10 cellular contexts compared by ENCODE assay signal in the genomic region with DNA sequence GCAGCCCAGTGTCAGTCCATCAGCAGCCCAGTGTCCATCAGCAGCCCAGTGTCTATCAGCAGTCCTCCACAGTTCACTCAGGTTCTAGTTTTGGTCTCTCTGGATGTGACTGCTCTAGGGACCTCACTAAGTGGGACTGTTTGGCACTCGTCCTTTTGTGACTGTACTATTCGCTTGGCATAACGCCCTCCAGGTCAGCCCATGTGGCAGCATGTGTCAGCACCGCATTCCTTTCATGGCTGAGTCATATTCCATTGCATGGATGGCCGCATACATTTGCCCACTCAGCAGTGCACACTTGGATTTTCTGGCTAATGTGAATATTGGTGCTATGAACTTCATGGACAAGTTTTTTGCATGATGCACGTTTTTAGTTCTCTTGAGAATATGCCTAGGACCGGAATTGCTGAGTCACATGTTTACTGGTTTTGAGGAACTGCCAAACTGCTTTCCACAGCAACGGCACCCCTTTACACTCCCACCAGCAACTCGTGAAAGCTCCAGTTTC. TPM values are rescaled to one million over a fixed set of nuclear protein-coding genes. Genes with fewer than 3 reads are reported as not detected.
DNase-seq lines count a peak whose midpoint lies in the region; ATAC-seq and TF ChIP-seq lines count a peak whose summit lies in the region.
"Had no signal": no experiment of that assay in that cellular context is flagged by ENCODE, and none has a peak within 500 bp of the region (broad histone marks: within the 10 kb centered on the region; RNA-seq: fewer than 3 reads in every experiment).

No MANE protein-coding gene starts in this region.

- no peak overlapping the region for H3K27ac Mint-ChIP-seq in activated naive CD8-positive, alpha-beta T cell treated with anti-CD3 and anti-CD28 coated beads, Interleukin-2, amount 10 ng/mL, durations not matched to agents 7 days and 5 days
- H3K27ac Mint-ChIP-seq in activated naive CD8-positive, alpha-beta T cell treated with anti-CD3 and anti-CD28 coated beads for 36 hours = no peak overlapping the region
- H3K27ac Mint-ChIP-seq: T-cell had no signal

- TF ChIP-seq POLR2A in uterus (IDR thresholded peaks at IDR 0.05) = no peak

- no peak overlapping the region for H3K4me3 ChIP-seq in WERI-Rb-1 (ENCODE audit: low read depth, low read length)
- H3K4me3 ChIP-seq in uterus = no peak overlapping the region

- H3K36me3 ChIP-seq in WERI-Rb-1 (no peaks in the 10 kb centered on the region), uterus (no peaks in the 10 kb centered on the region)

- H3K4me1 Mint-ChIP-seq in activated naive CD8-positive, alpha-beta T cell treated with anti-CD3 and anti-CD28 coated beads, Interleukin-2, amount 10 ng/mL, durations not matched to agents 7 days and 5 days = peaks cover 8% of the 10 kb centered on the region
- peaks cover 4% of the 10 kb centered on the region for H3K4me1 Mint-ChIP-seq in activated naive CD8-positive, alpha-beta T cell treated with anti-CD3 and anti-CD28 coated beads for 36 hours

- no peak overlapping the region for H3K27ac ChIP-seq in WERI-Rb-1
- no peak overlapping the region for H3K27ac ChIP-seq in uterus

- no peak for TF ChIP-seq CTCF in WERI-Rb-1 (IDR thresholded peaks at IDR 0.05; ENCODE audit: low read depth, low read length)
- TF ChIP-seq CTCF in uterus (IDR thresholded peaks at IDR 0.05) = no peak

- POLR2A ChIA-PET in activated naive CD8-positive, alpha-beta T cell treated with anti-CD3 and anti-CD28 coated beads, Interleukin-2, amount 10 ng/mL, durations not matched to agents 7 days and 5 days (lab: Charles Lee) = no interaction called here

- no peaks in the 10 kb centered on the region for H3K4me1 ChIP-seq in uterus

- H3K27me3 ChIP-seq in WERI-Rb-1 (ENCODE audit: insufficient read depth, low read depth, severe bottlenecking) (no peaks in the 10 kb centered on the region), uterus (no peaks in the 10 kb centered on the region)

- H3K27me3 Mint-ChIP-seq in activated naive CD8-positive, alpha-beta T cell treated with anti-CD3 and anti-CD28 coated beads, Interleukin-2, amount 10 ng/mL, durations not matched to agents 7 days and 5 days = peaks cover 9% of the 10 kb centered on the region
- H3K27me3 Mint-ChIP-seq in activated naive CD8-positive, alpha-beta T cell treated with anti-CD3 and anti-CD28 coated beads for 36 hours = peaks cover 6% of the 10 kb centered on the region

- intact Hi-C loops in uterus (cut with DNase I; ENCODE audit: low total_unique reads) = no loop called here

- no peaks in the 10 kb centered on the region for H3K36me3 Mint-ChIP-seq in activated naive CD8-positive, alpha-beta T cell treated with anti-CD3 and anti-CD28 coated beads, Interleukin-2, amount 10 ng/mL, durations not matched to agents 7 days and 5 days
- H3K36me3 Mint-ChIP-seq in activated naive CD8-positive, alpha-beta T cell treated with anti-CD3 and anti-CD28 coated beads for 36 hours = no peaks in the 10 kb centered on the region
- H3K36me3 Mint-ChIP-seq: T-cell had no signal

- H3K4me3 Mint-ChIP-seq in activated naive CD8-positive, alpha-beta T cell treated with anti-CD3 and anti-CD28 coated beads, Interleukin-2, amount 10 ng/mL, durations not matched to agents 7 days and 5 days = no peak overlapping the region
- no peak overlapping the region for H3K4me3 Mint-ChIP-seq in activated naive CD8-positive, alpha-beta T cell treated with anti-CD3 and anti-CD28 coated beads for 36 hours
- H3K4me3 Mint-ChIP-seq: T-cell had no signal

- DNase-seq in activated naive CD8-positive, alpha-beta T cell treated with anti-CD3 and anti-CD28 coated beads, Interleukin-2, amount 10 ng/mL, durations not matched to agents 7 days and 5 days = peak; percentile 6
- no peak for DNase-seq in activated naive CD8-positive, alpha-beta T cell treated with anti-CD3 and anti-CD28 coated beads for 36 hours
- peak; percentile 1 for DNase-seq in WERI-Rb-1
- peak; percentile 1 for DNase-seq in iPS-NIHi11 (ENCODE audit: low spot score)
- peak; percentile 11 to 12 for DNase-seq in uterus
- DNase-seq in NCI-H128 (lab: John Stamatoyannopoulos, UW; ENCODE audit: unreplicated experiment) = no peak
- no peak for DNase-seq in activated naive CD4-positive, alpha-beta T cell treated with Interleukin-2 at 50 U/mL for 16 hours

- H3K9me3 Mint-ChIP-seq in activated naive CD8-positive, alpha-beta T cell treated with anti-CD3 and anti-CD28 coated beads, Interleukin-2, amount 10 ng/mL, durations not matched to agents 7 days and 5 days = peaks cover 3% of the 10 kb centered on the region
- H3K9me3 Mint-ChIP-seq in activated naive CD8-positive, alpha-beta T cell treated with anti-CD3 and anti-CD28 coated beads for 36 hours = peaks cover 2% of the 10 kb centered on the region
- H3K9me3 Mint-ChIP-seq: T-cell had no signal

- H3K9me3 ChIP-seq in WERI-Rb-1 (ENCODE audit: severe bottlenecking) (no peaks in the 10 kb centered on the region), uterus (no peaks in the 10 kb centered on the region)

- ATAC-seq in activated naive CD8-positive, alpha-beta T cell treated with anti-CD3 and anti-CD28 coated beads, Interleukin-2, amount 10 ng/mL, durations not matched to agents 7 days and 5 days (ENCODE audit: low read depth) = no peak
- no peak for ATAC-seq in GM18870 (IDR thresholded peaks at IDR 0.05; ENCODE audit: unreplicated experiment)
- ATAC-seq: T-cell had no signal

RNA-seq across cellular contexts. Expression of a gene that starts 16.4 kb away (rescaled TPM):
- under 1 TPM in 1 of 2 experiments, not detected in 1; 0.28 TPM for total RNA-seq in activated naive CD8-positive, alpha-beta T cell treated with anti-CD3 and anti-CD28 coated beads, Interleukin-2, amount 10 ng/mL, durations not matched to agents 7 days and 5 days
- not detected for total RNA-seq in activated naive CD8-positive, alpha-beta T cell treated with anti-CD3 and anti-CD28 coated beads for 36 hours
- under 1 TPM in 2 of 4 donors, not detected in 2; 0.24 to 0.62 TPM for total RNA-seq in uterus
- total RNA-seq: temporal lobe had no signal

RNA-seq across cellular contexts. Expression of a gene that starts 18.3 kb away (rescaled TPM):
- total RNA-seq in activated naive CD8-positive, alpha-beta T cell treated with anti-CD3 and anti-CD28 coated beads, Interleukin-2, amount 10 ng/mL, durations not matched to agents 7 days and 5 days = not detected
- total RNA-seq in activated naive CD8-positive, alpha-beta T cell treated with anti-CD3 and anti-CD28 coated beads for 36 hours = not detected
- total RNA-seq in uterus = not detected
- total RNA-seq: T-cell, temporal lobe had no signal

RNA-seq across cellular contexts. Expression of a gene that starts 22.8 kb away (rescaled TPM):
- total RNA-seq in activated naive CD8-positive, alpha-beta T cell treated with anti-CD3 and anti-CD28 coated beads, Interleukin-2, amount 10 ng/mL, durations not matched to agents 7 days and 5 days = not detected
- total RNA-seq in activated naive CD8-positive, alpha-beta T cell treated with anti-CD3 and anti-CD28 coated beads for 36 hours = not detected
- total RNA-seq in uterus = under 1 TPM in 1 of 4 donors, not detected in 3; 0.07 TPM
- total RNA-seq: temporal lobe had no signal

Comparison
In these comparisons a context has a peak if more than half of its experiments do, and no peak if none do; other contexts are left out.
1. DNase-seq: peak in activated naive CD8-positive, alpha-beta T cell treated with anti-CD3 and anti-CD28 coated beads, Interleukin-2, amount 10 ng/mL, durations not matched to agents 7 days and 5 days (single experiment), WERI-Rb-1 (single experiment), iPS-NIHi11 (single experiment) and uterus (2 of 2); none in activated naive CD8-positive, alpha-beta T cell treated with anti-CD3 and anti-CD28 coated beads for 36 hours (single experiment), NCI-H128 (single experiment) and activated naive CD4-positive, alpha-beta T cell treated with Interleukin-2 at 50 U/mL for 16 hours (single experiment).